14 cellular contexts compared by ENCODE assay signal in the genomic region with DNA sequence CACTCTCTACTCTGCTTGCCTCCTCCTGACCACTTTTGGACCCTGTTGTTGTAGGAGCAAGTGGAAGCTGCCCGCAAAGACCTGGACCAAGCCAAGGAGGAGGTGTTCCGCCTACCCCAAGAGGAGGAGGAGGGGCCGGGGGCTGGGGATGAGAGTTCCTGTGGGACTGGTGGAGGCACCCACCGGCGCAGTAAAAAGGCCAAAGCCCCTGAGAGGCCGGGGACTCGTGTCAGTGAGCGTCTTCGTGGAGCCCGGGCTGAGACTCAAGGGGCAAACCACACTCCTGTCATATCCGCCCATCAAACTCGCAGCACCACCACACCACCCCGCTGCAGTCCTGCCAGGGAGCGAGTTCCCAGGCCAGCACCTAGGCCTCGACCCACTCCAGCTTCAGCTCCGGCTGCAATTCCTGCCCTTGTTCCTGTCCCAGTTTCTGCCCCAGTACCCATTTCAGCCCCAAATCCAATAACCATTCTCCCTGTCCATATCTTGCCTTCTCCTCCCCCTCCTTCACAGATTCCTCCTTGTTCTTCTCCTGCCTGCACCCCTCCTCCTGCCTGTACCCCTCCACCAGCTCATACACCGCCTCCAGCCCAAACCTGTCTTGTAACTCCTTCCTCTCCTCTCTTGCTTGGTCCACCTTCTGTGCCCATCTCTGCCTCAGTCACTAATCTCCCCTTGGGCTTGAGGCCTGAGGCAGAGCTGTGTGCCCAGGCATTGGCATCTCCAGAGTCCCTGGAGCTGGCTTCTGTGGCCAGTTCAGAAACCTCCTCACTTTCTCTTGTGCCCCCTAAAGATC.
"Had no signal": no experiment of that assay in that cellular context is flagged by ENCODE, and none has a peak within 500 bp of the region (broad histone marks: within the 10 kb centered on the region; RNA-seq: fewer than 3 reads in every experiment).

No MANE protein-coding gene starts in this region.

- H3K4me3 ChIP-seq: adrenal gland, lower lobe of right lung, SJCRH30, transverse colon had no signal

- H3K9me3 ChIP-seq: adrenal gland, lower lobe of right lung, neutrophil, SJCRH30, transverse colon had no signal

- H3K27me3 ChIP-seq: adrenal gland, neutrophil, SJCRH30, transverse colon had no signal

- H3K27ac ChIP-seq: adrenal gland, lower lobe of right lung, neutrophil, SJCRH30, transverse colon had no signal

- DNase-seq: activated CD4-positive, alpha-beta T cell treated with anti-CD3 and anti-CD28 coated beads for 1 hour; activated CD4-positive, alpha-beta T cell treated with anti-CD3 and anti-CD28 coated beads, Interleukin-2, amount 50 U/mL, for 48 hours; central memory CD4-positive, alpha-beta T cell; hippocampal formation; lower lobe of right lung; midbrain; posterior cingulate gyrus; SJCRH30; small intestine; substantia nigra; T1000; transverse colon had no signal

- ATAC-seq: lower lobe of right lung had no signal
